23 cellular contexts compared by ENCODE assay signal in the genomic region with DNA sequence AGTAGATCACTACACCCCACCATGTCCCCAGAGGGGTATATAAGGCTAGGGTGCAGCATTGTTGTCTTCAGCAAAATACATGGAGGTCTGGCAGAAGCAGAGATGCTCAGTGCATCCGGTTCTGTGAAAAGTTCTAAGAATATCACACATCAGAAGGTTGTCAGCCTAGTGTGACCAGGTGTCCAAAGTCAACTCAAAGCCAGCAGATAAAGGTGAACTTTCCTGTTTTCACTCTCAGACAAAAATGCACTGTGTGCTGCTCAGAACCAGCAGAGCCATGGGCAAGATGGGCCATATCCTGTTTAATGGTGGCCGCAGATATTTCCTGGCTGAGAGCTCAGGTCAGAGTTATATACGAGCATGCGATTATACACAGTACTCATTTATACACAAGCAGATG.
"Had no signal": no experiment of that assay in that cellular context is flagged by ENCODE, and none has a peak within 500 bp of the region (broad histone marks: within the 10 kb centered on the region; RNA-seq: fewer than 3 reads in every experiment).

No MANE protein-coding gene starts in this region.

- H3K4me1 ChIP-seq: SJSA1 had no signal

- H3K4me3 ChIP-seq: MG63, SJSA1, SK-N-MC had no signal

- DNase-seq: IMR-90, Karpas-422, KG1, MG63, NCI-H1092 treated with DMSO at 0.1 percent for 48 hours, NCI-H1417, NCI-H146, NCI-H1694 treated with DMSO at 0.1 percent for 48 hours, NCI-H1930, NCI-H2081, NCI-H2107, NCI-H2227 treated with DMSO at 0.1 percent for 48 hours, NCI-H524, NCI-H526 treated with DMSO at 0.1 percent for 48 hours, NCI-H748 treated with DMSO at 0.1 percent for 48 hours, Right ventricle myocardium superior, RPMI8226, SIG-M5, SW 1271 had no signal

- FAIRE-seq: HepG2, RCC 7860 had no signal

- ATAC-seq: HepG2 had no signal

- H3K9me3 ChIP-seq: MG63, SJSA1 had no signal

- H3K27ac ChIP-seq: SJSA1, SK-N-MC had no signal

- H3K36me3 ChIP-seq: MG63, SJSA1 had no signal
